In the genomic region with DNA sequence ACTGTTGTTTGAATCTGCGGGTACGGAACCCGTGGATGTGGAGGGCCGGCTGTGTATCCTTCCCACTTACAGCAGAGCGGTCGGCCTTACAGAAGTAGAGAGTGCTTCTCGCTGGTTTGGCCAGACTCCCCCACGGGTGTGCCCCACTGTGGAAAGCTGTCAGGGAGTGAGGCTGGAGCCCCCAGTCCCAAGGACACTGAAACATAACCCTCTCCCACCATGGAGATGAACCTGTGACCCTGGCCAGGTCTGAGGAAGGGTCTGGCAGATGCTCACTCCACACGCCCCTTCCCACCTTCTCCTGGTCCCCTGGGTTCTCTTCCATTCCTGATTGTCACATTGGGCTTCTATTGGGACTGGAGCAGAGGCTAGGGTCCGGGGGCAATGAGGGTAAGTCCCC, we compare ENCODE assay signal across 17 cellular contexts. TPM values are rescaled to one million over a fixed set of nuclear protein-coding genes. Genes with fewer than 3 reads are reported as not detected.
DNase-seq lines count a peak whose midpoint lies in the region; ATAC-seq and TF ChIP-seq lines count a peak whose summit lies in the region.
"Had no signal": no experiment of that assay in that cellular context is flagged by ENCODE, and none has a peak within 500 bp of the region (broad histone marks: within the 10 kb centered on the region; RNA-seq: fewer than 3 reads in every experiment).

No MANE protein-coding gene starts in this region.

- peaks cover 54% of the 10 kb centered on the region for H3K4me1 Mint-ChIP-seq in nephron progenitor cell
- H3K4me1 Mint-ChIP-seq in CD8-positive, alpha-beta T cell (ENCODE audit: low read depth): no peaks in the 10 kb centered on the region
- H3K4me1 Mint-ChIP-seq: CD4-positive, CD25-positive, alpha-beta regulatory T cell; IgD-negative memory B cell had no signal

- peak overlapping the region; percentile 16 for H2AK9ac ChIP-seq in IMR-90 (replicated peaks; ENCODE audit: low read depth, low read length, poor library complexity)

- CTCF ChIA-PET in IMR-90 (lab: Yijun Ruan, JAX): no interaction called here
- CTCF ChIA-PET in CD8-positive, alpha-beta T cell (lab: Charles Lee): no interaction called here

- H3K4me2 ChIP-seq in IMR-90 (ENCODE audit: low read depth, low read length): no peak overlapping the region

- H3K27me3 ChIP-seq in IMR-90 (ENCODE audit: control insufficient read depth, insufficient read depth, low read length): peaks cover 42% of the 10 kb centered on the region; the same call in 1 of the 2 replicates
- no peaks in the 10 kb centered on the region for H3K27me3 ChIP-seq in CD8-positive, alpha-beta T cell (ENCODE audit: insufficient read depth, low read length)

- no peak overlapping the region for H3K18ac ChIP-seq in IMR-90 (ENCODE audit: low read depth, low read length)

- TF ChIP-seq RAD21 in IMR-90 (IDR thresholded peaks at IDR 0.05; ENCODE audit: low read length): no peak

- H2AK5ac ChIP-seq in IMR-90 (ENCODE audit: low read depth, low read length): no peak overlapping the region

- no peak overlapping the region for H2BK120ac ChIP-seq in IMR-90 (ENCODE audit: low read depth, low read length)

- no peaks in the 10 kb centered on the region; the same call in 1 of the 2 replicates for H3K4me1 ChIP-seq in IMR-90 (ENCODE audit: control insufficient read depth, insufficient read depth, low read length)
- no peaks in the 10 kb centered on the region for H3K4me1 ChIP-seq in CD8-positive, alpha-beta T cell (ENCODE audit: insufficient read depth, low read length)
- H3K4me1 ChIP-seq: HAP-1 had no signal

- intact Hi-C loops in IMR-90 (cut with micrococcal nuclease): loop anchor here (2.0 kb wide), 1 partner anchor 36 kb away; no protein-coding TSS in a partner anchor
- intact Hi-C loops in CD8-positive, alpha-beta T cell (cut with DNase I, micrococcal nuclease): no loop called here

- H4K20me1 ChIP-seq in IMR-90 (ENCODE audit: insufficient read depth, low read length): no peaks in the 10 kb centered on the region

- H3K4me3 Mint-ChIP-seq in nephron progenitor cell: no peak overlapping the region
- no peak overlapping the region for H3K4me3 Mint-ChIP-seq in CD8-positive, alpha-beta T cell
- H3K4me3 Mint-ChIP-seq: CD4-positive, CD25-positive, alpha-beta regulatory T cell; IgD-negative memory B cell had no signal

- H3K14ac ChIP-seq in IMR-90 (replicated peaks; ENCODE audit: low read depth, low read length): no peak overlapping the region

- no peak overlapping the region for H3K56ac ChIP-seq in IMR-90 (ENCODE audit: extremely low read depth, insufficient read depth, low read length)

- BruUV-seq in IMR-90 (replicated peaks; lab: Mats Ljungman, UMichigan): no TSS peak

- H3K9me1 ChIP-seq in IMR-90 (ENCODE audit: insufficient read depth, low read length): no peaks in the 10 kb centered on the region

- no peak overlapping the region for H3K9ac ChIP-seq in IMR-90 (ENCODE audit: low read depth, low read length)

- no peak overlapping the region for H3K4ac ChIP-seq in IMR-90 (ENCODE audit: low read depth, low read length)

- no peaks in the 10 kb centered on the region for H3K36me3 ChIP-seq in IMR-90 (ENCODE audit: control insufficient read depth, insufficient read depth, low read length)
- H3K36me3 ChIP-seq in CD8-positive, alpha-beta T cell (ENCODE audit: insufficient read depth, low read length): no peaks in the 10 kb centered on the region
- H3K36me3 ChIP-seq: HAP-1 had no signal

- peaks cover 29% of the 10 kb centered on the region for H3K36me3 Mint-ChIP-seq in nephron progenitor cell (ENCODE audit: low read depth)
- H3K36me3 Mint-ChIP-seq in CD8-positive, alpha-beta T cell: no peaks in the 10 kb centered on the region

- in situ Hi-C loops in IMR-90 (cut with MboI; ENCODE audit: low sequenced_read_pairs): no loop called here

- dilution Hi-C loops in IMR-90 (cut with HindIII; ENCODE audit: low sequenced_read_pairs, unreplicated experiment): no loop called here

- no peak for ATAC-seq in IMR-90 (ENCODE audit: low read depth)
- ATAC-seq in CD8-positive, alpha-beta T cell: no peak
- no peak for ATAC-seq in HG03135 (IDR thresholded peaks at IDR 0.05; ENCODE audit: unreplicated experiment)
- no peak for ATAC-seq in GM19328 (IDR thresholded peaks at IDR 0.05; ENCODE audit: unreplicated experiment)

- H3K9me3 ChIP-seq in IMR-90 (ENCODE audit: control insufficient read depth, insufficient read depth, low read length): peaks cover 17% of the 10 kb centered on the region
- H3K9me3 ChIP-seq in CD8-positive, alpha-beta T cell (ENCODE audit: low read length): peaks cover 5% of the 10 kb centered on the region
- H3K9me3 ChIP-seq: HAP-1 had no signal

- no peaks in the 10 kb centered on the region for H3K79me1 ChIP-seq in IMR-90 (ENCODE audit: low read depth in 1 of 2, low read length in 2 of 2)

- H4K8ac ChIP-seq in IMR-90 (ENCODE audit: low read depth in 2 of 2, low read length in 2 of 2): no peak overlapping the region

- H3K27ac Mint-ChIP-seq in nephron progenitor cell: peak overlapping the region; percentile 29
- H3K27ac Mint-ChIP-seq in CD8-positive, alpha-beta T cell: no peak overlapping the region
- H3K27ac Mint-ChIP-seq: IgD-negative memory B cell had no signal

- H3K27ac ChIP-seq in IMR-90 (ENCODE audit: insufficient read depth, low read length) (no peak overlapping the region), cingulate gyrus (ENCODE audit: low read depth, low read length) (peak overlapping the region; percentile 97), substantia nigra (ENCODE audit: low read depth, low read length, poor library complexity, severe bottlenecking) (peak overlapping the region; percentile 99)
- no peak overlapping the region for H3K27ac ChIP-seq in CD8-positive, alpha-beta T cell (ENCODE audit: low read depth, low read length)

- peaks cover 37% of the 10 kb centered on the region for H3K9me3 Mint-ChIP-seq in nephron progenitor cell
- H3K9me3 Mint-ChIP-seq in CD8-positive, alpha-beta T cell: peaks cover 9% of the 10 kb centered on the region

- H2BK5ac ChIP-seq in IMR-90 (ENCODE audit: low read depth, low read length, poor library complexity, severe bottlenecking): no peak overlapping the region

- no peak overlapping the region for H4K5ac ChIP-seq in IMR-90 (ENCODE audit: low read depth, low read length)

- no peak for DNase-seq in IMR-90
- DNase-seq in nephron progenitor cell: no peak
- DNase-seq in substantia nigra (lab: John Stamatoyannopoulos, UW): no peak
- no peak for DNase-seq in CD8-positive, alpha-beta T cell
- DNase-seq: ACHN; AML-193; Calu3; CD4-positive, CD25-positive, alpha-beta regulatory T cell; DMS79 treated with DMSO at 0.1 percent for 48 hours; NCI-H187; NCI-H446 treated with DMSO at 0.1 percent for 48 hours; RPMI8226 had no signal

- no peak overlapping the region for H2AFZ ChIP-seq in IMR-90 (replicated peaks; ENCODE audit: low read length, poor library complexity)

- TF ChIP-seq POLR2A in IMR-90 (IDR thresholded peaks at IDR 0.05; ENCODE audit: low read depth, low read length): no peak

- TF ChIP-seq CTCF in IMR-90 (conservative IDR thresholded peaks at IDR 0.05; ENCODE audit: low read depth, low read length): no peak
- TF ChIP-seq CTCF in nephron progenitor cell (IDR thresholded peaks at IDR 0.05): no peak
- no peak for TF ChIP-seq CTCF in CD8-positive, alpha-beta T cell (IDR thresholded peaks at IDR 0.05)

- 20% methylated on average over 1 of the region's 10 CpGs; no CpG with 5 or more reads in 1 of the 2 experiments for WGBS in IMR-90 (ENCODE audit: extremely low coverage in 2 of 2, insufficient read length in 1 of 2), 2 experiments

- POLR2A ChIA-PET in IMR-90 (lab: Charles Lee; ENCODE audit: unreplicated experiment): no interaction called here
- POLR2A ChIA-PET in CD8-positive, alpha-beta T cell (lab: Charles Lee): no interaction called here

- H3K23ac ChIP-seq in IMR-90 (ENCODE audit: low read depth, low read length): no peak overlapping the region

- H4K91ac ChIP-seq in IMR-90 (ENCODE audit: insufficient read depth, low read depth, low read length): no peak overlapping the region

- no peak overlapping the region for H2BK20ac ChIP-seq in IMR-90 (ENCODE audit: low read depth, low read length)

- H2BK15ac ChIP-seq in IMR-90 (ENCODE audit: low read depth, low read length): no peak overlapping the region

- H3K4me3 ChIP-seq in IMR-90 (ENCODE audit: insufficient read depth, low read depth, low read length): no peak overlapping the region
- no peak overlapping the region for H3K4me3 ChIP-seq in CD8-positive, alpha-beta T cell (ENCODE audit: low read depth, low read length)
- H3K4me3 ChIP-seq: HAP-1 had no signal

- H3K27me3 Mint-ChIP-seq in nephron progenitor cell (ENCODE audit: low read depth, poor library complexity): no peaks in the 10 kb centered on the region
- H3K27me3 Mint-ChIP-seq in CD8-positive, alpha-beta T cell (ENCODE audit: low read depth): no peaks in the 10 kb centered on the region
- H3K27me3 Mint-ChIP-seq: CD4-positive, CD25-positive, alpha-beta regulatory T cell had no signal

TF ChIP-seq in IMR-90, 13 proteins besides CTCF, POLR2A, EP300 and RAD21:
- TF ChIP-seq, protein P1, sequence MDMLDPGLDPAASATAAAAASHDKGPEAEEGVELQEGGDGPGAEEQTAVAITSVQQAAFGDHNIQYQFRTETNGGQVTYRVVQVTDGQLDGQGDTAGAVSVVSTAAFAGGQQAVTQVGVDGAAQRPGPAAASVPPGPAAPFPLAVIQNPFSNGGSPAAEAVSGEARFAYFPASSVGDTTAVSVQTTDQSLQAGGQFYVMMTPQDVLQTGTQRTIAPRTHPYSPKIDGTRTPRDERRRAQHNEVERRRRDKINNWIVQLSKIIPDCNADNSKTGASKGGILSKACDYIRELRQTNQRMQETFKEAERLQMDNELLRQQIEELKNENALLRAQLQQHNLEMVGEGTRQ (IDR thresholded peaks at IDR 0.05; ENCODE audit: low read depth, low read length): no peak

RNA-seq across cellular contexts. Expression of a gene that starts 39.6 kb away (rescaled TPM):
- total RNA-seq in IMR-90 (2012; rRNA removed): not detected in 2 replicates
- polyA plus RNA-seq in IMR-90 (2012; rRNA removed): 0.07 and 0.48 TPM in 2 replicates
- polyA plus RNA-seq in IMR-90 (2012; cell fraction: cytosol; rRNA removed): 0.13 TPM in 1 of 2 replicates, not detected in the other
- polyA plus RNA-seq in IMR-90 (2012; cell fraction: nucleus; rRNA removed; ENCODE audit: low replicate concordance): 0.08 and 0.19 TPM in 2 replicates
- 1 to 10 TPM; 1.9 to 2.6 TPM for total RNA-seq in CD8-positive, alpha-beta T cell
- polyA plus RNA-seq: IgD-negative memory B cell had no signal

Comparison
In these comparisons a context has a peak if more than half of its experiments do, and no peak if none do; other contexts are left out.
1. H3K27ac ChIP-seq: peak in cingulate gyrus (single experiment) and substantia nigra (single experiment); none in IMR-90 (single experiment) and CD8-positive, alpha-beta T cell (single experiment).